Comparison of ENCODE assay signal across 25 cellular contexts in the genomic region with DNA sequence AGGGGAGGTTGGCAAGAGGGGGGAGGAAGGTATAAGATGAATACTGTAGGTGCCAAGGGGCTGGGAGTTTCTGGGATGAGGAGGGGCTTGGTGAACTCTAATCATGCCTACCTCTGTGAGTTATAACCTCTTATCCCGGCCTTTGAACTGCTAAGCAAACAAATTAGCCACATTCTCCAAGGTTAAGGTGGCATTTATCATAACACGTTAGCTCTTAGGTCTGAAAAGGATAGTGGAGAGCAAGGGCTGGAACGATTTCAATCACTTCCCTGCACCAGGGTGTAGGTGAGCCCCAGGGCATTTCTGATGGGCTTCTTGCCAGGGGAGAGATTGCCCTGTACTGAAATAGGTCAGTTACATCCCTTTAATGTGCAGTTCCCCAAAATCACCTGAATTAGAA. TPM values are rescaled to one million over a fixed set of nuclear protein-coding genes. Genes with fewer than 3 reads are reported as not detected.
A peak's percentile ranks its signal among the peaks of the same experiment; 100 is the strongest.
DNase-seq lines count a peak whose midpoint lies in the region; ATAC-seq, FAIRE-seq and TF ChIP-seq lines count a peak whose summit lies in the region.
"Had no signal": no experiment of that assay in that cellular context is flagged by ENCODE, and none has a peak within 500 bp of the region (broad histone marks: within the 10 kb centered on the region; RNA-seq: fewer than 3 reads in every experiment).

No MANE protein-coding gene starts in this region.

- ATAC-seq in HG03095 (IDR thresholded peaks at IDR 0.05; ENCODE audit: unreplicated experiment), result no peak
- ATAC-seq: activated CD8-positive, alpha-beta T cell treated with anti-CD3 and anti-CD28 coated beads, Interleukin-2, amount 10 ng/mL, durations not matched to agents 7 days and 5 days; activated T-cell treated with anti-CD3 and anti-CD28 coated beads, Interleukin-2, amount 50 U/mL, for 4 hours; foreskin keratinocyte; stimulated activated naive CD8-positive, alpha-beta T cell treated with anti-CD3 and anti-CD28 coated beads, Interleukin-15, amount 100 ng/mL, for 72 hours had no signal

- DNase-seq in DMS53 (lab: John Stamatoyannopoulos, UW) (peak; percentile 20), DMS53 treated with DMSO at 0.1 percent for 48 hours (lab: John Stamatoyannopoulos, UW; ENCODE audit: unreplicated experiment) (no peak), NCI-H1105 treated with DMSO at 0.1 percent for 48 hours (lab: John Stamatoyannopoulos, UW) (peak; percentile 79), RWPE1 (ENCODE audit: low spot score) (peak; percentile 65), small intestine (peak; percentile 89), middle frontal gyrus (ENCODE audit: extremely low spot score, low spot score) (no peak), NCI-H1694 (lab: John Stamatoyannopoulos, UW) (no peak)
- DNase-seq: 8988T; activated CD4-positive, CD25-positive, alpha-beta regulatory T cell; activated CD8-positive, alpha-beta T cell treated with anti-CD3 and anti-CD28 coated beads, Interleukin-2, amount 10 ng/mL, durations not matched to agents 7 days and 5 days; activated naive CD4-positive, alpha-beta T cell treated with Interleukin-2 at 50 U/mL for 16 hours; activated T-cell treated with anti-CD3 and anti-CD28 coated beads, Interleukin-2, amount 50 U/mL, for 4 hours; amygdala; BE2C; COR-L47; foreskin keratinocyte; GDM1; HFFc6; MV-4-11; NCI-H446; nucleus accumbens; stimulated activated CD4-positive, alpha-beta T cell treated with anti-CD3 and anti-CD28 coated beads, Interleukin-4, amount 100 ng/mL, for 4 hours; stimulated activated naive CD8-positive, alpha-beta T cell treated with anti-CD3 and anti-CD28 coated beads, Interleukin-15, amount 100 ng/mL, for 72 hours; T-helper 9 cell had no signal

- POLR2A ChIA-PET in RWPE1 (lab: Yijun Ruan, JAX; ENCODE audit: low non-redundant PET), result interaction anchor here (1.0 kb wide), 1 partner anchor 9 kb away, joined by 3 read pairs; no protein-coding TSS in a partner anchor

- no peak for TF ChIP-seq CTCF in RWPE1 (conservative IDR thresholded peaks at IDR 0.05; ENCODE audit: low read depth)

- no peaks in the 10 kb centered on the region for H3K27me3 ChIP-seq in small intestine (ENCODE audit: control insufficient read depth in 2 of 2, insufficient read depth in 2 of 2, low read length in 2 of 2)

- no peak for FAIRE-seq in small intestine (lab: Jason Lieb, UNC)

- peaks cover 2 to 16% of the 10 kb centered on the region in 2 donors for H3K4me1 ChIP-seq in small intestine (ENCODE audit: control insufficient read depth in 2 of 2, insufficient read depth in 1 of 2, low read depth in 1 of 2, low read length in 1 of 2)
- H3K4me1 ChIP-seq: BE2C, foreskin keratinocyte had no signal

- no peaks in the 10 kb centered on the region for H3K36me3 ChIP-seq in small intestine (ENCODE audit: control insufficient read depth in 2 of 2, insufficient read depth in 2 of 2, low read length in 2 of 2)
- H3K36me3 ChIP-seq: BE2C had no signal

- WGBS in small intestine, 3 donors, result 6 to 37% (median 9%) methylated on average over 3 of the region's 3 CpGs

- H3K27ac ChIP-seq in RWPE1 (no peak overlapping the region), small intestine (ENCODE audit: low read depth in 1 of 2, low read length in 1 of 2) (no peak overlapping the region)
- H3K27ac ChIP-seq: foreskin keratinocyte had no signal

- no peaks in the 10 kb centered on the region for H3K9me3 ChIP-seq in small intestine (ENCODE audit: control insufficient read depth, low read depth)
- H3K9me3 ChIP-seq: BE2C had no signal

- no peak overlapping the region for H3K4me3 ChIP-seq in small intestine (ENCODE audit: low read depth in 1 of 2, low read length in 2 of 2)

- CTCF ChIA-PET in RWPE1 (lab: Yijun Ruan, JAX), result interaction anchor here (0.5 to 0.7 kb wide), 2 partner anchors 68 to 176 kb away, joined by 3 read pairs; no protein-coding TSS in a partner anchor

RNA-seq across cellular contexts. Expression of gene DMBT1, which starts 28.6 kb away (rescaled TPM):
- 1,000 to 10,000 TPM in 1 of 3 donors, 10 to 100 TPM in 2; 10.5 to 2,003 (median 12.2) TPM for polyA plus RNA-seq in small intestine

Comparison
In these comparisons a context has a peak if more than half of its experiments do, and no peak if none do; other contexts are left out.
1. DNase-seq: peak in DMS53 (single experiment), NCI-H1105 treated with DMSO at 0.1 percent for 48 hours (single experiment), RWPE1 (single experiment) and small intestine (single experiment); none in DMS53 treated with DMSO at 0.1 percent for 48 hours (single experiment), middle frontal gyrus (single experiment) and NCI-H1694 (single experiment).